20 cellular contexts compared by ENCODE assay signal in the genomic region with DNA sequence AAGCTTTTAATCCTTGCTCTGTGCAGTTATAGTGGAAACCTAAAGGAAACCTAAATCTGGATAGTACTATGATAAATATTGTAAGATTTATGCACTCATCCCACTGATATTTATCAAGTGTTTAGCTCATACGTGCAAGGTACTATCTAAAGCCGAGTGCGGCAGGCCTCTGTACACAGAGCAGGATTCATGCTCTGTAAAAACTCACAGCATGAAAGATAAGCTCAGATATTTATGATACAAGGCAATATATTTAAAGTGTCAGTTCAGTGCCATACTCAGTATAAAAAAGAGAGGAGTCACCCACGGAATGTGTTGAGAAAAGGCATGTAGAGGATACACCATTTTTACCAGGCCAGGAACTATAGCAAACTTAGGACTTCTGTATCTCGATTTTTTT.
A peak's percentile ranks its signal among the peaks of the same experiment; 100 is the strongest.
DNase-seq lines count a peak whose midpoint lies in the region; ATAC-seq and TF ChIP-seq lines count a peak whose summit lies in the region.
"Had no signal": no experiment of that assay in that cellular context is flagged by ENCODE, and none has a peak within 500 bp of the region (broad histone marks: within the 10 kb centered on the region; RNA-seq: fewer than 3 reads in every experiment).

No MANE protein-coding gene starts in this region.

- H3K36me3 Mint-ChIP-seq in CD4-positive, CD25-positive, alpha-beta regulatory T cell: peaks cover 15% of the 10 kb centered on the region

- H3K9me2 ChIP-seq in hepatocyte (replicated peaks; ENCODE audit: insufficient read depth): no peaks in the 10 kb centered on the region

- H3K4me1 Mint-ChIP-seq in CD4-positive, CD25-positive, alpha-beta regulatory T cell: peaks cover 8 to 63% (median 43%) of the 10 kb centered on the region in 4 donors

- H2AFZ ChIP-seq in hepatocyte: no peak overlapping the region
- peak overlapping the region; percentile 5 for H2AFZ ChIP-seq in parathyroid adenoma

- no peaks in the 10 kb centered on the region for H3K27me3 ChIP-seq in CD4-positive, CD25-positive, alpha-beta regulatory T cell (ENCODE audit: control insufficient read depth, insufficient read depth, low read length)
- no peaks in the 10 kb centered on the region for H3K27me3 ChIP-seq in hepatocyte
- no peaks in the 10 kb centered on the region for H3K27me3 ChIP-seq in parathyroid adenoma (ENCODE audit: control insufficient read depth, insufficient read depth, low read length)
- H3K27me3 ChIP-seq: BLaER1, MG63, SJCRH30 had no signal

- H3K79me2 ChIP-seq in hepatocyte (peaks cover 58% of the 10 kb centered on the region), parathyroid adenoma (no peaks in the 10 kb centered on the region)

- peak overlapping the region in 2 of 3 donors; percentile 31 to 59 for H3K27ac Mint-ChIP-seq in CD4-positive, CD25-positive, alpha-beta regulatory T cell

- H4K20me1 ChIP-seq in hepatocyte (ENCODE audit: insufficient read depth, poor library complexity, severe bottlenecking): no peaks in the 10 kb centered on the region
- H4K20me1 ChIP-seq: BLaER1 had no signal

- H3K27ac ChIP-seq in CD4-positive, CD25-positive, alpha-beta regulatory T cell (ENCODE audit: insufficient read depth, low read length, poor library complexity, severe bottlenecking): no peak overlapping the region
- H3K27ac ChIP-seq in hepatocyte (peak overlapping the region; percentile 73), parathyroid adenoma (no peak overlapping the region)
- H3K27ac ChIP-seq: BLaER1, SJCRH30 had no signal

- H3K27me3 Mint-ChIP-seq in CD4-positive, CD25-positive, alpha-beta regulatory T cell: no peaks in the 10 kb centered on the region
- H3K27me3 Mint-ChIP-seq: IgD-negative memory B cell had no signal

- H3K4me2 ChIP-seq in hepatocyte: peak overlapping the region; percentile 17
- no peak overlapping the region for H3K4me2 ChIP-seq in parathyroid adenoma (ENCODE audit: low read length)
- H3K4me2 ChIP-seq: A549, BLaER1 had no signal

- H3K4me1 ChIP-seq in CD4-positive, CD25-positive, alpha-beta regulatory T cell (ENCODE audit: control insufficient read depth, insufficient read depth, low read length, poor library complexity, severe bottlenecking): peaks cover 30% of the 10 kb centered on the region
- H3K4me1 ChIP-seq in hepatocyte (ENCODE audit: insufficient read depth): peaks cover 50% of the 10 kb centered on the region
- peaks cover 6% of the 10 kb centered on the region for H3K4me1 ChIP-seq in parathyroid adenoma
- H3K4me1 ChIP-seq: BLaER1, SJCRH30 had no signal

- CTCF ChIA-PET in HEK293T (lab: Yijun Ruan, JAX): interaction anchor here (0.6 to 1.3 kb wide), 2 partner anchors 39 to 66 kb away, joined by 3 to 4 read pairs; a partner anchor contains a TSS

- no peak for DNase-seq in CD4-positive, CD25-positive, alpha-beta regulatory T cell
- DNase-seq in HEK293T (ENCODE audit: extremely low spot score): no peak
- peak; percentile 33 for DNase-seq in hepatocyte (ENCODE audit: low spot score)
- no peak for DNase-seq in GOT3 (lab: John Stamatoyannopoulos, UW)
- DNase-seq: DMS79 treated with DMSO at 0.1 percent for 48 hours, Kasumi-1, MG63, NCI-H1092, NCI-H1436 treated with DMSO at 0.1 percent for 48 hours, NCI-H2029, NCI-H2171, NCI-H526, SJCRH30 had no signal

- peaks cover 10% of the 10 kb centered on the region for H3K36me3 ChIP-seq in CD4-positive, CD25-positive, alpha-beta regulatory T cell (ENCODE audit: control insufficient read depth, insufficient read depth, low read length)
- no peaks in the 10 kb centered on the region for H3K36me3 ChIP-seq in hepatocyte (replicated peaks; ENCODE audit: insufficient read depth, low read depth)
- no peaks in the 10 kb centered on the region for H3K36me3 ChIP-seq in parathyroid adenoma (ENCODE audit: control insufficient read depth, insufficient read depth, low read length)
- H3K36me3 ChIP-seq: BLaER1, HAP-1, MG63, SJCRH30 had no signal

- H3K4me3 ChIP-seq in CD4-positive, CD25-positive, alpha-beta regulatory T cell (ENCODE audit: low read depth, low read length): no peak overlapping the region
- H3K4me3 ChIP-seq in hepatocyte: no peak overlapping the region
- no peak overlapping the region for H3K4me3 ChIP-seq in parathyroid adenoma (ENCODE audit: low read depth, low read length)
- H3K4me3 ChIP-seq: A549, BLaER1, HAP-1, MG63, SJCRH30 had no signal

- POLR2A ChIA-PET in HEK293T (lab: Yijun Ruan, JAX): no interaction called here

- ATAC-seq in CD4-positive, CD25-positive, alpha-beta regulatory T cell (ENCODE audit: low read depth in 2 of 2): no peak
- ATAC-seq in HG02852 (IDR thresholded peaks at IDR 0.05; ENCODE audit: unreplicated experiment): no peak
- ATAC-seq in GM19035 (IDR thresholded peaks at IDR 0.05; ENCODE audit: unreplicated experiment): no peak
- ATAC-seq: A549 had no signal

- 51% methylated on average over 5 of the region's 5 CpGs for WGBS in hepatocyte (ENCODE audit: low lambda C conversion rate, missing lambda C conversion rate)

- H3K9me3 Mint-ChIP-seq in CD4-positive, CD25-positive, alpha-beta regulatory T cell: peaks cover 0 to 2% (median 0%) of the 10 kb centered on the region in 7 donors

- TF ChIP-seq CTCF in hepatocyte (IDR thresholded peaks at IDR 0.05; ENCODE audit: poor library complexity): no peak
- no peak for TF ChIP-seq CTCF in parathyroid adenoma (IDR thresholded peaks at IDR 0.05)

- H3K4me3 Mint-ChIP-seq in CD4-positive, CD25-positive, alpha-beta regulatory T cell: no peak overlapping the region
- H3K4me3 Mint-ChIP-seq: IgD-negative memory B cell had no signal

- H3K9ac ChIP-seq in parathyroid adenoma: no peak overlapping the region
- H3K9ac ChIP-seq: BLaER1 had no signal

- no peaks in the 10 kb centered on the region for H3K9me3 ChIP-seq in CD4-positive, CD25-positive, alpha-beta regulatory T cell (ENCODE audit: control insufficient read depth in 2 of 2, low read length in 2 of 2)
- H3K9me3 ChIP-seq in hepatocyte (ENCODE audit: low read depth) (no peaks in the 10 kb centered on the region), parathyroid adenoma (ENCODE audit: control insufficient read depth, low read length) (no peaks in the 10 kb centered on the region)
- H3K9me3 ChIP-seq: A549, BLaER1, HAP-1, MG63, SJCRH30 had no signal

TF ChIP-seq in HEK293T, 16 proteins besides CTCF, POLR2A, EP300 and RAD21:
- TF ChIP-seq TARDBP (IDR thresholded peaks at IDR 0.05): no peak
- TF ChIP-seq, protein P1, sequence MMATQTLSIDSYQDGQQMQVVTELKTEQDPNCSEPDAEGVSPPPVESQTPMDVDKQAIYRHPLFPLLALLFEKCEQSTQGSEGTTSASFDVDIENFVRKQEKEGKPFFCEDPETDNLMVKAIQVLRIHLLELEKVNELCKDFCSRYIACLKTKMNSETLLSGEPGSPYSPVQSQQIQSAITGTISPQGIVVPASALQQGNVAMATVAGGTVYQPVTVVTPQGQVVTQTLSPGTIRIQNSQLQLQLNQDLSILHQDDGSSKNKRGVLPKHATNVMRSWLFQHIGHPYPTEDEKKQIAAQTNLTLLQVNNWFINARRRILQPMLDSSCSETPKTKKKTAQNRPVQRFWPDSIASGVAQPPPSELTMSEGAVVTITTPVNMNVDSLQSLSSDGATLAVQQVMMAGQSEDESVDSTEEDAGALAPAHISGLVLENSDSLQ (IDR thresholded peaks at IDR 0.05): peak; percentile 67
